Comparison of ENCODE assay signal across 11 cellular contexts in the genomic region with DNA sequence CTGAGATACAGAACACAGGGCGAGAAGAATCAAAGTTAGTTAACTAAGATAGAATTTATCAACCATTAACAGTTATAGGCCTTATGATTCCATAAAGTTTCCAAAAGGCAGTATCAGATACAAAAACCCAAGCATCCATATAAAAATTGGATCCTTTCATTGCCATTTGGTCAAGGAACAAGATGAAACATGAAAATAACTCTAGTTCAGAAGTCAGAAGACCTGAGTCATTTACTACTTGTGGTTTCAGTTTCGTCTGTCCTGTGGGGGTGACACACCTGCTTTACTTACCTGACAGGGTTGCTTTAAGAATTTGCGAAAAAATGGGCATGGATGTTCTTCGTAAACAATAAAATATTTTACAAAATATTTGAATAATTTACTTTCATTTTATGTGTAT.
DNase-seq lines count a peak whose midpoint lies in the region; ATAC-seq and TF ChIP-seq lines count a peak whose summit lies in the region.
"Had no signal": no experiment of that assay in that cellular context is flagged by ENCODE, and none has a peak within 500 bp of the region (broad histone marks: within the 10 kb centered on the region; RNA-seq: fewer than 3 reads in every experiment).

No MANE protein-coding gene starts in this region.

- H3K27me3 ChIP-seq in MG63 = no peaks in the 10 kb centered on the region
- H3K27me3 ChIP-seq: testis had no signal

- no peaks in the 10 kb centered on the region for H3K36me3 ChIP-seq in MG63

- H3K9me3 ChIP-seq in MG63 = no peaks in the 10 kb centered on the region
- H3K9me3 ChIP-seq: testis had no signal

- ATAC-seq in GM19043 (IDR thresholded peaks at IDR 0.05; ENCODE audit: low read depth, unreplicated experiment) (peak; percentile 68), GM21786 (IDR thresholded peaks at IDR 0.05; ENCODE audit: unreplicated experiment) (peak; percentile 59), HG03139 (IDR thresholded peaks at IDR 0.05; ENCODE audit: unreplicated experiment) (peak; percentile 54)

- DNase-seq in epithelial cell of esophagus (ENCODE audit: low read depth) = peak; percentile 83
- DNase-seq in activated CD4-positive, alpha-beta T cell treated with anti-CD3 and anti-CD28 coated beads for 4 hours = no peak
- DNase-seq in activated CD4-positive, alpha-beta T cell treated with anti-CD3 and anti-CD28 coated beads, Interleukin-2, amount 50 U/mL, for 1 hour = no peak
- DNase-seq in MG63 = no peak
- DNase-seq in NCI-H774 (lab: John Stamatoyannopoulos, UW) = no peak
- DNase-seq: head of caudate nucleus, NCI-H1694, testis had no signal

- H3K4me3 ChIP-seq in epithelial cell of esophagus (ENCODE audit: low read length) (no peak overlapping the region), MG63 (no peak overlapping the region)
- H3K4me3 ChIP-seq: testis had no signal

- TF ChIP-seq CTCF in epithelial cell of esophagus (IDR thresholded peaks at IDR 0.05; ENCODE audit: insufficient read depth, low read depth, low read length, missing control alignments) = no peak
